16 cellular contexts compared by ENCODE assay signal in the genomic region with DNA sequence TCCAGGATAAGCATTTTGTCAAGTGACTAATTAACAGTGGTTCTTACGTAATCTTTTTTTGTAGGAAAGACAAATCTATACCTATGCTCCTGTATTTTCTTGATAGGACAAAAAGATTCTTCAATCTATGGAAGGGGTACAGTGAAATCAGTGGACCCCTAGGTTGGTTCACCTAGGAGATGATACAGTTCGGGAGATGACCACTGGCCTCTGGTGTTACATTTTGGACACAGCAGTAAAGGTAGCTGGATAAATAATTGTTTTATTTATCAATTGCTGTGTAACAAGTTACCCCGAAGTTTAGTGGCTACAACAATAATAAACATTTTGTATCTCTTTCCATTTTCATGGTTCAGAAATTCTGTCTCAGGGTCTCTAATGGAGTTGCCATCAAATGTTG.
DNase-seq lines count a peak whose midpoint lies in the region; ATAC-seq and TF ChIP-seq lines count a peak whose summit lies in the region.
"Had no signal": no experiment of that assay in that cellular context is flagged by ENCODE, and none has a peak within 500 bp of the region (broad histone marks: within the 10 kb centered on the region; RNA-seq: fewer than 3 reads in every experiment).

No MANE protein-coding gene starts in this region.

- 0 out of 2 replicates have a peak, but pooled peaks cover 2% of the 10 kb centered on the region for H3K9me3 ChIP-seq in IMR-90 (ENCODE audit: control insufficient read depth, insufficient read depth, low read length)
- H3K9me3 ChIP-seq: psoas muscle had no signal

- H3K9me1 ChIP-seq in IMR-90 (ENCODE audit: insufficient read depth, low read length): no peaks in the 10 kb centered on the region

- no peaks in the 10 kb centered on the region for H3K4me1 ChIP-seq in IMR-90 (ENCODE audit: control insufficient read depth, insufficient read depth, low read length)
- H3K4me1 ChIP-seq: psoas muscle had no signal

- TF ChIP-seq RAD21 in IMR-90 (IDR thresholded peaks at IDR 0.05; ENCODE audit: low read length): peak; percentile 50

- H2AK9ac ChIP-seq in IMR-90 (replicated peaks; ENCODE audit: low read depth, low read length, poor library complexity): no peak overlapping the region

- POLR2A ChIA-PET in IMR-90 (lab: Charles Lee; ENCODE audit: unreplicated experiment): interaction anchor here (0.6 kb wide), 1 partner anchor 302 kb away, joined by 4 read pairs; no protein-coding TSS in a partner anchor

- no TSS peak for BruUV-seq in IMR-90 (replicated peaks; lab: Mats Ljungman, UMichigan)

- peak; percentile 42; the same call in 1 of the 2 replicates for ATAC-seq in IMR-90 (ENCODE audit: low read depth)
- ATAC-seq: activated CD8-positive, alpha-beta T cell treated with anti-CD3 and anti-CD28 coated beads for 36 hours; psoas muscle had no signal

- H2BK120ac ChIP-seq in IMR-90 (ENCODE audit: low read depth, low read length): no peak overlapping the region

- H3K4me3 ChIP-seq in IMR-90 (ENCODE audit: insufficient read depth, low read depth, low read length): no peak overlapping the region
- no peak overlapping the region for H3K4me3 ChIP-seq in brain microvascular endothelial cell (ENCODE audit: low read depth, low read length)
- H3K4me3 ChIP-seq: psoas muscle had no signal

- H3K56ac ChIP-seq in IMR-90 (ENCODE audit: extremely low read depth, insufficient read depth, low read length): no peak overlapping the region

- no peak overlapping the region for H3K4ac ChIP-seq in IMR-90 (ENCODE audit: low read depth, low read length)

- dilution Hi-C loops in IMR-90 (cut with HindIII; ENCODE audit: low sequenced_read_pairs, unreplicated experiment): no loop called here

- intact Hi-C loops in IMR-90 (cut with micrococcal nuclease): loop anchor here (2.0 to 5.0 kb wide), 2 partner anchors 289 to 444 kb away; a partner anchor contains a TSS

- no peak overlapping the region for H4K91ac ChIP-seq in IMR-90 (ENCODE audit: insufficient read depth, low read depth, low read length)

- TF ChIP-seq CTCF in AG09319 (IDR thresholded peaks at IDR 0.05; ENCODE audit: low read depth, low read length) (peak; percentile 10), IMR-90 (conservative IDR thresholded peaks at IDR 0.05; ENCODE audit: low read depth, low read length) (peak; percentile 36; the same call in 1 of the 2 replicates), brain microvascular endothelial cell (IDR thresholded peaks at IDR 0.05; ENCODE audit: low read depth, low read length, missing control alignments) (peak; percentile 54)

- H4K5ac ChIP-seq in IMR-90 (ENCODE audit: low read depth, low read length): no peak overlapping the region

- no peak overlapping the region for H3K14ac ChIP-seq in IMR-90 (replicated peaks; ENCODE audit: low read depth, low read length)

- H3K79me1 ChIP-seq in IMR-90 (ENCODE audit: low read depth in 1 of 2, low read length in 2 of 2): no peaks in the 10 kb centered on the region

- no peak overlapping the region for H3K27ac ChIP-seq in IMR-90 (ENCODE audit: insufficient read depth, low read length)
- H3K27ac ChIP-seq in brain microvascular endothelial cell: no peak overlapping the region
- H3K27ac ChIP-seq: psoas muscle had no signal

- DNase-seq in AG09319 (ENCODE audit: extremely low read depth, low read depth) (no peak), IMR-90 (no peak), brain microvascular endothelial cell (no peak), kidney tubule cell (ENCODE audit: low spot score) (peak; percentile 11), midbrain (lab: John Stamatoyannopoulos, UW) (no peak), NCI-H2171 (lab: John Stamatoyannopoulos, UW) (no peak), NCI-H1048 (lab: John Stamatoyannopoulos, UW) (no peak)
- no peak for DNase-seq in stimulated activated naive CD4-positive, alpha-beta T cell (lab: John Stamatoyannopoulos, UW)
- DNase-seq: activated CD8-positive, alpha-beta T cell treated with anti-CD3 and anti-CD28 coated beads for 36 hours; CD4-positive, CD25-positive, alpha-beta regulatory T cell; GF-D8; psoas muscle; RPMI8226; stimulated activated CD4-positive, alpha-beta T cell treated with anti-CD3 and anti-CD28 coated beads, Interleukin-4, amount 100 ng/mL, for 24 hours; stimulated activated naive CD4-positive, alpha-beta T cell treated with Interleukin-2 at 50 U/mL for 16 hours; T1000 had no signal

- TF ChIP-seq POLR2A in IMR-90 (IDR thresholded peaks at IDR 0.05; ENCODE audit: low read depth, low read length): no peak

- in situ Hi-C loops in IMR-90 (cut with MboI; ENCODE audit: low sequenced_read_pairs): no loop called here
- in situ Hi-C loops in brain microvascular endothelial cell (cut with HindIII; ENCODE audit: low pct_ligation_motif_present, low sequenced_read_pairs): no loop called here

- no peaks in the 10 kb centered on the region for H4K20me1 ChIP-seq in IMR-90 (ENCODE audit: insufficient read depth, low read length)

- no peaks in the 10 kb centered on the region for H3K36me3 ChIP-seq in IMR-90 (ENCODE audit: control insufficient read depth, insufficient read depth, low read length)
- H3K36me3 ChIP-seq in brain microvascular endothelial cell (replicated peaks): no peaks in the 10 kb centered on the region

- no peak overlapping the region for H3K18ac ChIP-seq in IMR-90 (ENCODE audit: low read depth, low read length)

- no peak overlapping the region for H2BK15ac ChIP-seq in IMR-90 (ENCODE audit: low read depth, low read length)

- H2BK20ac ChIP-seq in IMR-90 (ENCODE audit: low read depth, low read length): no peak overlapping the region

- WGBS in IMR-90 (ENCODE audit: extremely low coverage in 2 of 2, insufficient read length in 1 of 2), 2 experiments: no CpG with 5 or more reads among the region's 3 CpGs

- no peak overlapping the region for H3K23ac ChIP-seq in IMR-90 (ENCODE audit: low read depth, low read length)

- no peak overlapping the region for H3K9ac ChIP-seq in IMR-90 (ENCODE audit: low read depth, low read length)

- no peak overlapping the region for H3K4me2 ChIP-seq in IMR-90 (ENCODE audit: low read depth, low read length)

- no peak overlapping the region for H2AFZ ChIP-seq in IMR-90 (replicated peaks; ENCODE audit: low read length, poor library complexity)

- H4K8ac ChIP-seq in IMR-90 (ENCODE audit: low read depth in 2 of 2, low read length in 2 of 2): no peak overlapping the region

- no peak overlapping the region for H2AK5ac ChIP-seq in IMR-90 (ENCODE audit: low read depth, low read length)

- no peak overlapping the region for H2BK5ac ChIP-seq in IMR-90 (ENCODE audit: low read depth, low read length, poor library complexity, severe bottlenecking)

- CTCF ChIA-PET in IMR-90 (lab: Yijun Ruan, JAX): no interaction called here

- H3K27me3 ChIP-seq in IMR-90 (ENCODE audit: control insufficient read depth, insufficient read depth, low read length) (no peaks in the 10 kb centered on the region), brain microvascular endothelial cell (replicated peaks) (no peaks in the 10 kb centered on the region)

TF ChIP-seq in IMR-90, 13 proteins besides CTCF, POLR2A, EP300 and RAD21:
- TF ChIP-seq, protein P1, sequence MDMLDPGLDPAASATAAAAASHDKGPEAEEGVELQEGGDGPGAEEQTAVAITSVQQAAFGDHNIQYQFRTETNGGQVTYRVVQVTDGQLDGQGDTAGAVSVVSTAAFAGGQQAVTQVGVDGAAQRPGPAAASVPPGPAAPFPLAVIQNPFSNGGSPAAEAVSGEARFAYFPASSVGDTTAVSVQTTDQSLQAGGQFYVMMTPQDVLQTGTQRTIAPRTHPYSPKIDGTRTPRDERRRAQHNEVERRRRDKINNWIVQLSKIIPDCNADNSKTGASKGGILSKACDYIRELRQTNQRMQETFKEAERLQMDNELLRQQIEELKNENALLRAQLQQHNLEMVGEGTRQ (IDR thresholded peaks at IDR 0.05; ENCODE audit: low read depth, low read length): no peak
- TF ChIP-seq SMC3 (IDR thresholded peaks at IDR 0.05; ENCODE audit: low read depth, low read length): peak; percentile 49
